Comparison of ENCODE assay signal across 36 cellular contexts in the genomic region with DNA sequence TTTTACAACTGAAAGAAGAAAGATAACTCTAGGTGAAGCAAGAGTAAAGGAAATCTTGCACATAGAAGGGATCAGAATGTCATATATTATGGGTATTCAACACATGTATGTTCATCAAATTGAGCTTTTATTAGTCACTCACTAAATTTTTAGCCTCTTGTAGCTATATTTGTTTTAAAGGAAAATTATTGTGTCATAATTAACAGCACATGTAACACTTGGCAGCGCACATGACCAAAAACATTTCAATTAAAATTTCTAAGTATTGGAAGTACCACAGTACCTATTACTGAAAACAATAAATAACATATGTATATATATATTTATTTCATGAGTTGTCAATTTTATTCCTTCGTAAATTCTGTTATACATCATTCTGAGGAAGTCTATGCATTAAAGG.
"Had no signal": no experiment of that assay in that cellular context is flagged by ENCODE, and none has a peak within 500 bp of the region (broad histone marks: within the 10 kb centered on the region; RNA-seq: fewer than 3 reads in every experiment).

No MANE protein-coding gene starts in this region.

- H3K4me3 ChIP-seq: MG63 had no signal

- H3K27me3 ChIP-seq: MG63 had no signal

- H3K9me3 ChIP-seq: MG63 had no signal

- H3K36me3 ChIP-seq: MG63 had no signal

- DNase-seq: Karpas-422, Kasumi-1, MG63, MM.1S, MV-4-11, NCI-H1048, NCI-H1092, NCI-H1092 treated with DMSO at 0.1 percent for 48 hours, NCI-H1105, NCI-H1105 treated with DMSO at 0.1 percent for 48 hours, NCI-H1417, NCI-H1417 treated with DMSO at 0.1 percent for 48 hours, NCI-H1436, NCI-H1436 treated with DMSO at 0.1 percent for 48 hours, NCI-H146, NCI-H1694, NCI-H1694 treated with DMSO at 0.1 percent for 48 hours, NCI-H187, NCI-H187 treated with DMSO at 0.1 percent for 48 hours, NCI-H1930, NCI-H2029, NCI-H2029 treated with DMSO at 0.1 percent for 48 hours, NCI-H2081, NCI-H2081 treated with DMSO at 0.1 percent for 48 hours, NCI-H2107, NCI-H2171, NCI-H2171 treated with DMSO at 0.1 percent for 48 hours, NCI-H2227 treated with DMSO at 0.1 percent for 48 hours, NCI-H226, NCI-H345, NCI-H446, NCI-H446 treated with DMSO at 0.1 percent for 48 hours, NCI-H510A, NCI-H510A treated with DMSO at 0.1 percent for 48 hours, NCI-H524, NCI-H524 treated with DMSO at 0.1 percent for 48 hours had no signal
